8 cellular contexts compared by ENCODE assay signal in genomic region chr3:122497425-122497824, GRCh38. TPM values are rescaled to one million over a fixed set of nuclear protein-coding genes. Genes with fewer than 3 reads are reported as not detected.
DNase-seq lines count a peak whose midpoint lies in the region; ATAC-seq, FAIRE-seq and TF ChIP-seq lines count a peak whose summit lies in the region.

No MANE protein-coding gene starts in this region.

- peak; percentile 96 for ATAC-seq in GM18867 (IDR thresholded peaks at IDR 0.05; ENCODE audit: unreplicated experiment)
- peak; percentile 66 for ATAC-seq in HG03097 (IDR thresholded peaks at IDR 0.05; ENCODE audit: low FRiP score, unreplicated experiment)
- peak; percentile 97 for ATAC-seq in foreskin keratinocyte

- H3K4me3 ChIP-seq in adrenal gland = no peak overlapping the region

- no peaks in the 10 kb centered on the region for H3K9me3 ChIP-seq in adrenal gland (replicated peaks in 1 of 3)

- H3K36me3 ChIP-seq in adrenal gland (replicated peaks in 1 of 2) = peaks cover 0 to 30% of the 10 kb centered on the region in 2 donors

- 10 to 44% (median 33%) methylated on average over 1 of the region's 1 CpG for WGBS in adrenal gland, 4 donors

- TF ChIP-seq POLR2A in adrenal gland (IDR thresholded peaks at IDR 0.05) = no peak

- TF ChIP-seq CTCF in foreskin keratinocyte (conservative IDR thresholded peaks at IDR 0.05) = no peak
- no peak for TF ChIP-seq CTCF in adrenal gland (IDR thresholded peaks at IDR 0.05)

- FAIRE-seq in frontal cortex (lab: Jason Lieb, UNC) = no peak

- H3K4me1 ChIP-seq in foreskin keratinocyte = peaks cover 19% of the 10 kb centered on the region
- peaks cover 0 to 21% of the 10 kb centered on the region in 2 donors for H3K4me1 ChIP-seq in adrenal gland (replicated peaks in 1 of 2)

- intact Hi-C loops in adrenal gland (cut with DNase I) = no loop called here

- H3K27me3 ChIP-seq in foreskin keratinocyte = no peaks in the 10 kb centered on the region
- H3K27me3 ChIP-seq in adrenal gland = no peaks in the 10 kb centered on the region

- peak; percentile 83 for DNase-seq in ACHN
- peak; percentile 47 to 83 for DNase-seq in SW 1271 (lab: John Stamatoyannopoulos, UW)
- DNase-seq in foreskin keratinocyte = peak; percentile 81 to 89
- DNase-seq in T-helper 9 cell = no peak
- DNase-seq in adrenal gland = no peak
- DNase-seq in frontal cortex (ENCODE audit: low spot score in 2 of 2) = no peak

- in situ Hi-C loops in ACHN (cut with HindIII; ENCODE audit: low pct_ligation_motif_present, low pct_unique_long_range_greater_than_20kb, low sequenced_read_pairs) = no loop called here

- H3K27ac ChIP-seq in foreskin keratinocyte = peak overlapping the region; percentile 72
- H3K27ac ChIP-seq in adrenal gland = no peak overlapping the region

RNA-seq across cellular contexts. Expression of gene KPNA1, which starts 17.3 kb away (rescaled TPM):
- total RNA-seq in foreskin keratinocyte (57.9 and 58.9 TPM in 2 replicates), adrenal gland (100 to 1,000 TPM in 1 of 8 donors, 10 to 100 TPM in 7; 29.3 to 164 (median 49.7) TPM), frontal cortex (46.5 TPM)
- polyA plus RNA-seq in foreskin keratinocyte (19.2 and 25.2 TPM in 2 replicates), adrenal gland (100 to 1,000 TPM in 1 of 3 donors, 10 to 100 TPM in 2; 12.1 to 123 (median 14.7) TPM)

Comparison
In these comparisons a context has a peak if more than half of its experiments do, and no peak if none do; other contexts are left out.
1. DNase-seq: peak in ACHN (single experiment), SW 1271 (2 of 2) and foreskin keratinocyte (2 of 2); none in T-helper 9 cell (single experiment), adrenal gland (0 of 7) and frontal cortex (0 of 2).
2. Peak in every context shown above with its lines, with median percentiles within 50 percentile points of each other: ATAC-seq.